ENCODE assay signal across 11 cellular contexts in the genomic region with DNA sequence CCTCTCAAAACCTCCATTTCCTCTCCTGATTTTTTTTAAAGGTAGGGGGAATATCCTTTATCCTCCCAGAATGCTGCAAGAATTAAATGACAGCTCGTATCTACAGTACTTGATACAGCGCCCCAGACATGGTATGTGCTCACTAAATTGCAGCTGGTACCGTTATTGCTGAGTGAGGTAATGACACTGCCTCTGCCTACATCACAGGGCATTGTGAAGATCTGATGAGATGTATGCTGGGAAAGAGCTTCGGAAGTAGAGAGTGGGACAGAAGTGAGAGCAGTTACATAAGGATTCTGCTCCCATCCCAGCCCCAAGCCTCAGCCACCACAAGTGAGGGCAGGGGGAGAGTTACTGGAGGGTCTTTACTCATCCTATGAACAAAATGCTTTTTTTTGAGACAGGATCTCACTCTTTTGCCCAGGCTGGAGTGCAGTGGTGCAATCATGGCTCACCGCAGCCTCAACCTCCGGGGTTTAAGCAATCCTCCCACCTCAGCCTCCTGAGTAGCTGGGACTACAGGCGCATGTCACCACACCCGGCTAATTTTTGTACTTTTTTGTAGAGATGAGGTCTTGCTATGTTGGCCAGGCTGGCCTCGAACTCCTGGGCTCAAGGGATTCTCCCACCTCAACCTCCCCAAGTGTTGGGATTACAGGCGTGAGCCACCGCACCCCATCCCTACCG. TPM values are rescaled to one million over a fixed set of nuclear protein-coding genes. Genes with fewer than 3 reads are reported as not detected.
A peak's percentile ranks its signal among the peaks of the same experiment; 100 is the strongest.
DNase-seq lines count a peak whose midpoint lies in the region; ATAC-seq, FAIRE-seq and TF ChIP-seq lines count a peak whose summit lies in the region.
"Had no signal": no experiment of that assay in that cellular context is flagged by ENCODE, and none has a peak within 500 bp of the region (broad histone marks: within the 10 kb centered on the region; RNA-seq: fewer than 3 reads in every experiment).

No MANE protein-coding gene starts in this region.

- TF ChIP-seq POLR2A in erythroblast (IDR thresholded peaks at IDR 0.05; ENCODE audit: low read length) (no peak), GM12891 (IDR thresholded peaks at IDR 0.05; ENCODE audit: low read depth, low read length) (no peak)

- H3K27me3 Mint-ChIP-seq in astrocyte (ENCODE audit: low read depth, unreplicated experiment), result no peaks in the 10 kb centered on the region

- FAIRE-seq in astrocyte (lab: Jason Lieb, UNC) (no peak), GM12891 (lab: Jason Lieb, UNC) (no peak), pancreas (lab: Jason Lieb, UNC) (no peak)

- peaks cover 7% of the 10 kb centered on the region for H3K36me3 Mint-ChIP-seq in astrocyte (ENCODE audit: low read depth, unreplicated experiment)

- no peaks in the 10 kb centered on the region for H3K9me3 Mint-ChIP-seq in astrocyte (ENCODE audit: unreplicated experiment)

- H3K4me1 ChIP-seq in BE2C (peaks cover 4% of the 10 kb centered on the region), HUES6 (ENCODE audit: control insufficient read depth, insufficient read depth, low read length) (peaks cover 20% of the 10 kb centered on the region), astrocyte (ENCODE audit: insufficient read depth, low read length) (peaks cover 18% of the 10 kb centered on the region), muscle layer of colon (ENCODE audit: insufficient read depth, low read length) (peaks cover 59% of the 10 kb centered on the region), pancreas (peaks cover 0 to 11% (median 0%) of the 10 kb centered on the region in 3 donors)

- H3K36me3 ChIP-seq in BE2C, result peaks cover 37% of the 10 kb centered on the region
- H3K36me3 ChIP-seq in HUES6 (ENCODE audit: control insufficient read depth, insufficient read depth, low read length), result peaks cover 12% of the 10 kb centered on the region
- no peaks in the 10 kb centered on the region for H3K36me3 ChIP-seq in astrocyte (ENCODE audit: insufficient read depth, low read length)
- H3K36me3 ChIP-seq in muscle layer of colon (ENCODE audit: insufficient read depth, low read length), result no peaks in the 10 kb centered on the region
- H3K36me3 ChIP-seq in pancreas, result no peaks in the 10 kb centered on the region
- H3K36me3 ChIP-seq: right atrium auricular region had no signal

- TF ChIP-seq CTCF in BE2C (IDR thresholded peaks at IDR 0.05; ENCODE audit: low read depth, low read length) (no peak), astrocyte (IDR thresholded peaks at IDR 0.05; ENCODE audit: insufficient read depth, low read depth, low read length) (no peak), pancreas (IDR thresholded peaks at IDR 0.05) (no peak)

- H3K27ac Mint-ChIP-seq in astrocyte (ENCODE audit: unreplicated experiment), result no peak overlapping the region

- H3K4me1 Mint-ChIP-seq in astrocyte (ENCODE audit: low read depth, unreplicated experiment), result peaks cover 10% of the 10 kb centered on the region

- no peak overlapping the region for H2AFZ ChIP-seq in astrocyte (ENCODE audit: low read depth, low read length)

- H3K4me3 ChIP-seq in BE2C (ENCODE audit: low read depth, low read length) (peak overlapping the region; percentile 96), HUES6 (ENCODE audit: low read depth, low read length) (peak overlapping the region; percentile 95; the same call in 1 of the 2 replicates), astrocyte (ENCODE audit: insufficient read depth, low read depth, low read length) (no peak overlapping the region), muscle layer of colon (ENCODE audit: low read depth in 1 of 2, low read length in 2 of 2) (peak overlapping the region in 1 of 2 donors; percentile 81), pancreas (no peak overlapping the region)

- H3K4me3 Mint-ChIP-seq in astrocyte (ENCODE audit: unreplicated experiment), result peak overlapping the region; percentile 98

- no peak overlapping the region for H3K9ac ChIP-seq in HUES6 (ENCODE audit: low read length)
- H3K9ac ChIP-seq in astrocyte (ENCODE audit: low read length), result no peak overlapping the region
- H3K9ac ChIP-seq in muscle layer of colon (ENCODE audit: low read length), result peak overlapping the region; percentile 81

- H3K27ac ChIP-seq in HUES6 (ENCODE audit: low read depth, low read length) (no peak overlapping the region), astrocyte (ENCODE audit: low read depth, low read length) (no peak overlapping the region), muscle layer of colon (ENCODE audit: low read depth, low read length) (no peak overlapping the region), pancreas (no peak overlapping the region)

- H3K9me3 ChIP-seq in BE2C, result no peaks in the 10 kb centered on the region
- H3K9me3 ChIP-seq in HUES6 (ENCODE audit: control insufficient read depth, insufficient read depth, low read depth, low read length), result no peaks in the 10 kb centered on the region
- no peaks in the 10 kb centered on the region for H3K9me3 ChIP-seq in astrocyte (ENCODE audit: insufficient read depth, low read depth, low read length)
- H3K9me3 ChIP-seq in muscle layer of colon (ENCODE audit: low read length), result no peaks in the 10 kb centered on the region
- no peaks in the 10 kb centered on the region for H3K9me3 ChIP-seq in pancreas
- H3K9me3 ChIP-seq: right atrium auricular region had no signal

- WGBS in pancreas, 2 donors, result 85% methylated on average over 12 of the region's 12 CpGs

- H3K27me3 ChIP-seq in BE2C, result no peaks in the 10 kb centered on the region
- H3K27me3 ChIP-seq in HUES6 (ENCODE audit: control insufficient read depth, insufficient read depth, low read length), result no peaks in the 10 kb centered on the region
- H3K27me3 ChIP-seq in astrocyte (ENCODE audit: insufficient read depth, low read length), result no peaks in the 10 kb centered on the region
- no peaks in the 10 kb centered on the region for H3K27me3 ChIP-seq in muscle layer of colon (ENCODE audit: control insufficient read depth in 1 of 2, insufficient read depth in 2 of 2, low read length in 2 of 2)
- H3K27me3 ChIP-seq in pancreas, result no peaks in the 10 kb centered on the region
- H3K27me3 ChIP-seq: right atrium auricular region had no signal

- peaks cover 73% of the 10 kb centered on the region for H3K79me2 ChIP-seq in astrocyte (ENCODE audit: insufficient read depth, low read length)

- intact Hi-C loops in pancreas (cut with DNase I), result no loop called here

- H3K4me2 ChIP-seq in astrocyte (ENCODE audit: low read length), result peak overlapping the region; percentile 98

- peaks cover 70% of the 10 kb centered on the region for H4K20me1 ChIP-seq in astrocyte (ENCODE audit: insufficient read depth, low read length)

- no peak for DNase-seq in BE2C
- no peak for DNase-seq in astrocyte (ENCODE audit: low read depth)
- DNase-seq in erythroblast (lab: John Stamatoyannopoulos, UW), result no peak
- no peak for DNase-seq in GM12891 (ENCODE audit: insufficient read length, low spot score)
- DNase-seq in pancreas, result no peak
- no peak for DNase-seq in SHP77 (lab: John Stamatoyannopoulos, UW)
- DNase-seq: NCI-H345; stimulated activated naive CD4-positive, alpha-beta T cell had no signal

- ATAC-seq in pancreas, result no peak

TF ChIP-seq in GM12891, 5 proteins besides CTCF, POLR2A, EP300 and RAD21:
- TF ChIP-seq POLR2AphosphoS5 (IDR thresholded peaks at IDR 0.05; ENCODE audit: low read depth, low read length) (no peak), POU2F2 (IDR thresholded peaks at IDR 0.05; ENCODE audit: low read depth, low read length) (no peak), PAX5 (IDR thresholded peaks at IDR 0.05; ENCODE audit: insufficient read depth, low read length, severe bottlenecking) (no peak), TAF1 (IDR thresholded peaks at IDR 0.05; ENCODE audit: low read depth, low read length) (no peak), SPI1 (IDR thresholded peaks at IDR 0.05; ENCODE audit: low read depth, low read length) (no peak)

RNA-seq across cellular contexts. Expression of a gene that starts 1.7 kb away (rescaled TPM):
- 29.4 TPM for polyA plus RNA-seq in BE2C (2012; ENCODE audit: insufficient read depth, insufficient read length, low read depth)
- total RNA-seq in astrocyte, result 25.1 and 28.1 TPM in 2 replicates
- polyA plus RNA-seq in GM12891 (2012; ENCODE audit: low read depth, missing spikeins), result 7.9 TPM
- 1 to 10 TPM; 5.0 to 9.4 (median 6.5) TPM for total RNA-seq in pancreas
- polyA plus RNA-seq in pancreas, result 10 to 100 TPM; 16.6 to 17.4 TPM

RNA-seq across cellular contexts. Expression of a gene that starts 2.1 kb away (rescaled TPM):
- 237 TPM for polyA plus RNA-seq in BE2C (2012; ENCODE audit: insufficient read depth, insufficient read length, low read depth)
- total RNA-seq in astrocyte (75.0 and 80.8 TPM in 2 replicates), pancreas (10 to 100 TPM; 26.4 to 43.5 (median 32.6) TPM)
- polyA plus RNA-seq in GM12891 (2012; ENCODE audit: low read depth, missing spikeins), result 27.3 TPM
- polyA plus RNA-seq in pancreas, result 10 to 100 TPM; 43.4 to 48.0 TPM

RNA-seq across cellular contexts. Expression of a gene that starts 27.2 kb away (rescaled TPM):
- 48.9 TPM for polyA plus RNA-seq in BE2C (2012; ENCODE audit: insufficient read depth, insufficient read length, low read depth)
- total RNA-seq in astrocyte, result 45.8 and 54.6 TPM in 2 replicates
- polyA plus RNA-seq in GM12891 (2012; ENCODE audit: low read depth, missing spikeins), result 48.0 TPM
- 10 to 100 TPM; 13.8 to 33.5 (median 20.4) TPM for total RNA-seq in pancreas
- 10 to 100 TPM; 61.1 to 90.3 TPM for polyA plus RNA-seq in pancreas

RNA-seq across cellular contexts. Expression of a gene that starts 44.2 kb away (rescaled TPM):
- polyA plus RNA-seq in BE2C (2012; ENCODE audit: insufficient read depth, insufficient read length, low read depth), result 164 TPM
- total RNA-seq in astrocyte (233 and 270 TPM in 2 replicates), pancreas (100 to 1,000 TPM in 1 of 6 donors, 10 to 100 TPM in 4, 1 to 10 TPM in 1; 9.6 to 148 (median 15.9) TPM)
- 46.9 TPM for polyA plus RNA-seq in GM12891 (2012; ENCODE audit: low read depth, missing spikeins)
- polyA plus RNA-seq in pancreas, result 10 to 100 TPM in 1 of 2 donors, 1 to 10 TPM in 1; 8.6 to 13.9 TPM

Comparison
In these comparisons a context has a peak if more than half of its experiments do, and no peak if none do; other contexts are left out.
1. H3K4me3 ChIP-seq: peak in BE2C (single experiment) and HUES6 (single experiment); none in astrocyte (single experiment) and pancreas (0 of 4).